In the genomic region with DNA sequence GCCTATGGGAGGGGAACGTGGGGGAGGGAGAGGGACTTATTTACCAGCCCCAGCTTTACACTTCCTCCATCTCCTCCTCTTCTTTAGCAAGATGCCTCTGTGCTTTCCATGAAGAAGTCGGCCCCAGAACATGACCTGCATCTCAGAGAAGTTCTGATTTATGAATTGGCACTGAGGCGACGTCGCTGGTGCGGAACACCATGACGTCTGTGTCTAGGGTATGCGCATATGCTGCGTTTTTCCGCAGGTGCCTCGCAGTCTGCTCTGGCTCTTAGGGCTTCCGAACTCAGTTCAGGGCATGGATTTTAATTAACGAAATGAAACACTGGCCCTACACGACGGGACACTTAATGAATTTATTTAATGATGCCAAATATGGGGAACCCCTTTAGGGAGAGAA, we compare ENCODE assay signal across 27 cellular contexts.
"Had no signal": no experiment of that assay in that cellular context is flagged by ENCODE, and none has a peak within 500 bp of the region (broad histone marks: within the 10 kb centered on the region; RNA-seq: fewer than 3 reads in every experiment).

No MANE protein-coding gene starts in this region.

- H3K4me3 ChIP-seq: gastrocnemius medialis, hepatocyte, psoas muscle, sigmoid colon, suprapubic skin, tibial artery had no signal

- H3K27ac ChIP-seq: gastrocnemius medialis, hepatocyte, parathyroid adenoma, psoas muscle, sigmoid colon, suprapubic skin, tibial artery had no signal

- H3K9me3 Mint-ChIP-seq: activated CD4-positive, alpha-beta memory T cell treated with anti-CD3 and anti-CD28 coated beads, Interleukin-2, amount 10 ng/mL, durations not matched to agents 7 days and 5 days; activated naive CD4-positive, alpha-beta T cell treated with anti-CD3 and anti-CD28 coated beads, Interleukin-2, amount 50 U/mL, for 24 hours; activated naive CD8-positive, alpha-beta T cell treated with anti-CD3 and anti-CD28 coated beads, Interleukin-2, amount 50 U/mL, for 24 hours; activated T-cell treated with anti-CD3 and anti-CD28 coated beads, Interleukin-2, amount 50 U/mL, for 24 hours; effector memory CD8-positive, alpha-beta T cell; stimulated activated naive B cell treated with anti-CD40 and anti-IgM and Interleukin-4, amounts not matched to agents 10 μg/mL and 1 μg/mL and 100 μg/mL, for 72 hours had no signal

- H2AFZ ChIP-seq: hepatocyte, parathyroid adenoma had no signal

- H3K27ac Mint-ChIP-seq: activated CD4-positive, alpha-beta memory T cell treated with anti-CD3 and anti-CD28 coated beads, Interleukin-2, amount 10 ng/mL, durations not matched to agents 7 days and 5 days; activated naive CD4-positive, alpha-beta T cell treated with anti-CD3 and anti-CD28 coated beads, Interleukin-2, amount 50 U/mL, for 24 hours; activated naive CD8-positive, alpha-beta T cell treated with anti-CD3 and anti-CD28 coated beads, Interleukin-2, amount 50 U/mL, for 24 hours; activated T-cell treated with anti-CD3 and anti-CD28 coated beads, Interleukin-2, amount 50 U/mL, for 24 hours; effector memory CD8-positive, alpha-beta T cell; stimulated activated naive B cell treated with anti-CD40 and anti-IgM and Interleukin-4, amounts not matched to agents 10 μg/mL and 1 μg/mL and 100 μg/mL, for 72 hours had no signal

- FAIRE-seq: small intestine had no signal

- H3K79me2 ChIP-seq: hepatocyte, parathyroid adenoma had no signal

- H3K9me3 ChIP-seq: gastrocnemius medialis, psoas muscle, sigmoid colon, suprapubic skin, tibial artery had no signal

- H3K9ac ChIP-seq: parathyroid adenoma had no signal

- H3K4me1 ChIP-seq: gastrocnemius medialis, parathyroid adenoma, psoas muscle had no signal

- H3K27me3 ChIP-seq: gastrocnemius medialis, hepatocyte, sigmoid colon, suprapubic skin, tibial artery had no signal

- H3K4me1 Mint-ChIP-seq: activated CD4-positive, alpha-beta memory T cell treated with anti-CD3 and anti-CD28 coated beads, Interleukin-2, amount 10 ng/mL, durations not matched to agents 7 days and 5 days; activated naive CD4-positive, alpha-beta T cell treated with anti-CD3 and anti-CD28 coated beads, Interleukin-2, amount 50 U/mL, for 24 hours had no signal

- ATAC-seq: activated naive CD8-positive, alpha-beta T cell treated with anti-CD3 and anti-CD28 coated beads, Interleukin-2, amount 50 U/mL, for 24 hours; effector memory CD8-positive, alpha-beta T cell; gastrocnemius medialis; psoas muscle; stimulated activated naive B cell treated with anti-CD40 and anti-IgM and Interleukin-4, amounts not matched to agents 10 μg/mL and 1 μg/mL and 100 μg/mL, for 72 hours had no signal

- H3K4me3 Mint-ChIP-seq: activated CD4-positive, alpha-beta memory T cell treated with anti-CD3 and anti-CD28 coated beads, Interleukin-2, amount 10 ng/mL, durations not matched to agents 7 days and 5 days; activated naive CD4-positive, alpha-beta T cell treated with anti-CD3 and anti-CD28 coated beads, Interleukin-2, amount 50 U/mL, for 24 hours; activated naive CD8-positive, alpha-beta T cell treated with anti-CD3 and anti-CD28 coated beads, Interleukin-2, amount 50 U/mL, for 24 hours; activated T-cell treated with anti-CD3 and anti-CD28 coated beads, Interleukin-2, amount 50 U/mL, for 24 hours; effector memory CD8-positive, alpha-beta T cell; nephron progenitor cell; stimulated activated naive B cell treated with anti-CD40 and anti-IgM and Interleukin-4, amounts not matched to agents 10 μg/mL and 1 μg/mL and 100 μg/mL, for 72 hours had no signal

- H3K36me3 ChIP-seq: gastrocnemius medialis, sigmoid colon, suprapubic skin, tibial artery had no signal

- H3K27me3 Mint-ChIP-seq: activated CD4-positive, alpha-beta memory T cell treated with anti-CD3 and anti-CD28 coated beads, Interleukin-2, amount 10 ng/mL, durations not matched to agents 7 days and 5 days; activated naive CD4-positive, alpha-beta T cell treated with anti-CD3 and anti-CD28 coated beads, Interleukin-2, amount 50 U/mL, for 24 hours; activated naive CD8-positive, alpha-beta T cell treated with anti-CD3 and anti-CD28 coated beads, Interleukin-2, amount 50 U/mL, for 24 hours; activated T-cell treated with anti-CD3 and anti-CD28 coated beads, Interleukin-2, amount 50 U/mL, for 24 hours; effector memory CD8-positive, alpha-beta T cell; stimulated activated naive B cell treated with anti-CD40 and anti-IgM and Interleukin-4, amounts not matched to agents 10 μg/mL and 1 μg/mL and 100 μg/mL, for 72 hours had no signal

- DNase-seq: activated CD4-positive, alpha-beta memory T cell treated with anti-CD3 and anti-CD28 coated beads, Interleukin-2, amount 10 ng/mL, durations not matched to agents 7 days and 5 days; activated CD4-positive, alpha-beta T cell treated with anti-CD3 and anti-CD28 coated beads for 48 hours; activated CD4-positive, CD25-positive, alpha-beta regulatory T cell; activated CD8-positive, alpha-beta memory T cell treated with anti-CD3 and anti-CD28 coated beads, Interleukin-2, amount 50 U/mL, for 48 hours; activated gamma-delta T cell treated with Interleukin-2 at 50 U/mL for 16 hours; activated naive CD8-positive, alpha-beta T cell treated with anti-CD3 and anti-CD28 coated beads, Interleukin-2, amount 50 U/mL, for 24 hours; activated T-cell treated with anti-CD3 and anti-CD28 coated beads, Interleukin-2, amount 50 U/mL, for 24 hours; amygdala; caudate nucleus; cortex of kidney; effector memory CD8-positive, alpha-beta T cell; erythroblast; gastrocnemius medialis; islet precursor cell; left cardiac atrium; nephron progenitor cell; psoas muscle; sigmoid colon; small intestine; stimulated activated CD4-positive, alpha-beta T cell treated with anti-CD3 and anti-CD28 coated beads, Interleukin-15, amount 100 ng/mL, for 24 hours; stimulated activated CD4-positive, alpha-beta T cell treated with anti-CD3 and anti-CD28 coated beads, Interleukin-2, amount 100 ng/mL, for 24 hours; stimulated activated naive B cell treated with anti-CD40 and anti-IgM and Interleukin-4, amounts not matched to agents 10 μg/mL and 1 μg/mL and 100 μg/mL, for 72 hours; tibial artery had no signal

- H3K4me2 ChIP-seq: hepatocyte had no signal
